Comparison of ENCODE assay signal across 9 cellular contexts in genomic region chr17:19003966-19004600, GRCh38. TPM values are rescaled to one million over a fixed set of nuclear protein-coding genes. Genes with fewer than 3 reads are reported as not detected.
DNase-seq lines count a peak whose midpoint lies in the region; ATAC-seq and TF ChIP-seq lines count a peak whose summit lies in the region.
"Had no signal": no experiment of that assay in that cellular context is flagged by ENCODE, and none has a peak within 500 bp of the region (broad histone marks: within the 10 kb centered on the region; RNA-seq: fewer than 3 reads in every experiment).

No MANE protein-coding gene starts in this region.

- H3K9ac ChIP-seq in NT2/D1 (ENCODE audit: insufficient read length, low read depth) = peak overlapping the region; percentile 86

- ATAC-seq in HG02571 (IDR thresholded peaks at IDR 0.05; ENCODE audit: unreplicated experiment) (peak; percentile 28), heart left ventricle (peak in 1 of 4 donors; percentile 23), sciatic nerve (peak; percentile 27)

- intact Hi-C loops in heart left ventricle (cut with DNase I) = loop anchor here in 3 of 10 donors (2.0 to 10.0 kb wide), 3 partner anchors 49 to 69 kb away; partner anchors contain the start of gene SLC5A10 (in 2 of the 3)
- intact Hi-C loops in sciatic nerve (cut with DNase I) = no loop called here

- H3K27ac ChIP-seq in heart left ventricle = peak overlapping the region in 3 of 12 donors; percentile 39 to 66 (median 63)

- TF ChIP-seq CTCF in heart left ventricle (IDR thresholded peaks at IDR 0.05) = no peak

- DNase-seq in ELF-1 (ENCODE audit: low read depth, low spot score) (peak; percentile 60), NT2/D1 (ENCODE audit: low read depth, low spot score) (no peak), heart left ventricle (no peak), sciatic nerve (ENCODE audit: low spot score) (no peak), NK-92 (lab: John Stamatoyannopoulos, UW; ENCODE audit: unreplicated experiment) (no peak), NCI-H1436 treated with DMSO at 0.1 percent for 48 hours (lab: John Stamatoyannopoulos, UW) (no peak)
- DNase-seq in activated effector memory CD4-positive, alpha-beta T cell treated with Interleukin-2 at 50 U/mL for 16 hours = peak; percentile 37

- peaks cover 33% of the 10 kb centered on the region for H3K4me1 ChIP-seq in NT2/D1 (ENCODE audit: insufficient read depth, insufficient read length)
- H3K4me1 ChIP-seq in heart left ventricle = peaks cover 0 to 23% (median 3%) of the 10 kb centered on the region in 12 donors

- peak overlapping the region; percentile 68 for H3K4me3 ChIP-seq in NT2/D1 (ENCODE audit: insufficient read length, low read depth)
- H3K4me3 ChIP-seq in heart left ventricle = peak overlapping the region; percentile 26 to 70 (median 56)

- peaks cover 7% of the 10 kb centered on the region; the same call in 1 of the 2 replicates for H3K9me3 ChIP-seq in NT2/D1 (ENCODE audit: insufficient read depth, low read length)
- H3K9me3 ChIP-seq in heart left ventricle = peaks cover 0 to 6% (median 0%) of the 10 kb centered on the region in 12 donors

- 3 to 13% (median 6%) methylated on average over 13 to 46 of the region's 46 CpGs for WGBS in heart left ventricle, 4 donors

- no peak for TF ChIP-seq POLR2A in heart left ventricle (IDR thresholded peaks at IDR 0.05)

- H3K27me3 ChIP-seq in NT2/D1 (ENCODE audit: insufficient read depth, insufficient read length) = no peaks in the 10 kb centered on the region
- no peaks in the 10 kb centered on the region for H3K27me3 ChIP-seq in heart left ventricle

- peaks cover 44% of the 10 kb centered on the region for H3K36me3 ChIP-seq in NT2/D1 (ENCODE audit: insufficient read depth, insufficient read length, low read length)
- H3K36me3 ChIP-seq in heart left ventricle = no peaks in the 10 kb centered on the region

RNA-seq across cellular contexts. Expression of gene FAM83G, which starts 0.5 kb away (rescaled TPM):
- total RNA-seq in heart left ventricle = 1 to 10 TPM; 1.2 to 7.4 (median 1.8) TPM
- polyA plus RNA-seq in heart left ventricle = 10 to 100 TPM in 1 of 2 donors, 1 to 10 TPM in 1; 1.5 to 12.8 TPM
- total RNA-seq in sciatic nerve = 1.8 TPM

RNA-seq across cellular contexts. Expression of gene GRAP, which starts 42.7 kb away (rescaled TPM):
- total RNA-seq in heart left ventricle (1 to 10 TPM; 1.1 to 6.3 (median 2.1) TPM), sciatic nerve (6.2 TPM)
- polyA plus RNA-seq in heart left ventricle = 1 to 10 TPM; 2.1 to 3.3 TPM

RNA-seq across cellular contexts. Expression of gene SLC5A10, which starts 52.1 kb away (rescaled TPM):
- total RNA-seq in heart left ventricle = under 1 TPM in 2 of 9 donors, not detected in 7; 0.11 to 0.31 TPM
- polyA plus RNA-seq in heart left ventricle = under 1 TPM; 0.04 to 0.08 TPM
- not detected for total RNA-seq in sciatic nerve
- total RNA-seq: T-helper 1 cell treated with Interleukin-12 subunit alpha and Interleukin-12 subunit beta and Interleukin-4 antibody, amounts not matched to agents 30 ng/mL and 1 ng/mL, for 36 hours had no signal

Comparison
In these comparisons a context has a peak if more than half of its experiments do, and no peak if none do; other contexts are left out.
1. DNase-seq: peak in ELF-1 (single experiment) and activated effector memory CD4-positive, alpha-beta T cell treated with Interleukin-2 at 50 U/mL for 16 hours (single experiment); none in NT2/D1 (single experiment), heart left ventricle (0 of 5), sciatic nerve (single experiment), NK-92 (single experiment) and NCI-H1436 treated with DMSO at 0.1 percent for 48 hours (single experiment).